In the genomic region with DNA sequence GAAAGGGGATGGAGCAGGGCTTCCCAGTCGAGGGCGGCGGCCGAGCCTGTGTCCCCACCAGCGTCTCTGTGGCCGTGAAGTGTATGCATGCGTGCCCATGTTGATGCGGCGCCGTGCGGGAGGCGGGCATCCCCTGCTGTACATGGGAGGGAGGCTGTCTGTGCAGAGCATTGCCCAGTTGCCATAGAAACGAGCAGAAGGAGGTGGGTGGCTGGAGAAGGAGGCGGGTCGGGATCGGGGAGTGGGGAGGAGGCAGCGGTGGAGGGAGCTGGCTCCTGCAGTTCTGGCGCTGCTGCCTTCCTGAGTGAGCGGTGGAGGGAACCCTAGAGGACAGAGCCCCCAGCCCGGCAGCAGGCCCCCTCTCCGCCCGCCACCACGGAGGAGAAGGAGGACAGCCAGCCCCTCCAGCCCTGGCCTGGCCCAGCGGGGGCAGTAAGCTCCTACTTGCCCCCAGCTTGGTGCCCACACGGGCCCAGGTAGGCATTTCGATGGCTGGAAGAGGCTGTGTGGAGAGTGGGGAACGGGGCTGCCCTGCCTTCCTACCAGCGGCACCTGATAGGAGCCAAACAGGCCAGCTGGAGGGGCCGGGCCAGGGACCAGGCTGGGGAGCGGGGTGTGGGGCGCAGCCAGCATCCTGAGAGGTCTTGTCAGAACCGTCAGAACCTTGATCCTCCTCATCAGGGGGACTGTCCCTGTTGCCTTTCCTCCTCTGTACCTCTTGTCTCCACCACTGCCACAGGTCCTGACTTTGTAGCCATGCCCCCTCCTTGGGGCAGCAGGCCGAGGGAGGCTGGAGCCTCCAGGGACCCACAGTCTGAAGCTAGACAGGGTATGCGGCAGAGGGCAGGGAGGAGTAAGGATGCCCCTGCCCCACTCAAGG, we compare ENCODE assay signal across 11 cellular contexts. TPM values are rescaled to one million over a fixed set of nuclear protein-coding genes. Genes with fewer than 3 reads are reported as not detected.
A peak's percentile ranks its signal among the peaks of the same experiment; 100 is the strongest.
DNase-seq lines count a peak whose midpoint lies in the region; ATAC-seq and TF ChIP-seq lines count a peak whose summit lies in the region.
"Had no signal": no experiment of that assay in that cellular context is flagged by ENCODE, and none has a peak within 500 bp of the region (broad histone marks: within the 10 kb centered on the region; RNA-seq: fewer than 3 reads in every experiment).

No MANE protein-coding gene starts in this region.

- 29% methylated on average over 34 of the region's 34 CpGs for WGBS in right cardiac atrium

- peaks cover 0 to 2% (median 0%) of the 10 kb centered on the region in 6 donors for H3K9me3 Mint-ChIP-seq in immature natural killer cell
- H3K9me3 Mint-ChIP-seq: activated CD4-positive, alpha-beta T cell treated with anti-CD3 and anti-CD28 coated beads, Interleukin-2, amount 10 ng/mL, durations not matched to agents 24 days and 14 days had no signal

- intact Hi-C loops in right cardiac atrium (cut with DNase I) (no loop called here), posterior vena cava (cut with DNase I) (no loop called here)

- no peaks in the 10 kb centered on the region for H3K4me1 Mint-ChIP-seq in immature natural killer cell
- H3K4me1 Mint-ChIP-seq: activated CD4-positive, alpha-beta T cell treated with anti-CD3 and anti-CD28 coated beads, Interleukin-2, amount 10 ng/mL, durations not matched to agents 24 days and 14 days had no signal

- no peak overlapping the region for H3K27ac Mint-ChIP-seq in immature natural killer cell
- H3K27ac Mint-ChIP-seq: activated CD4-positive, alpha-beta T cell treated with anti-CD3 and anti-CD28 coated beads, Interleukin-2, amount 10 ng/mL, durations not matched to agents 24 days and 14 days had no signal

- peak; percentile 64 for DNase-seq in amniotic epithelial cell (ENCODE audit: low read depth)
- DNase-seq in right cardiac atrium, result peak in 2 of 3 donors; percentile 54 to 73
- DNase-seq in posterior vena cava (ENCODE audit: low spot score), result peak; percentile 74
- no peak for DNase-seq in KBM-7
- DNase-seq in NCI-H510A (lab: John Stamatoyannopoulos, UW), result no peak
- DNase-seq in immature natural killer cell, result no peak
- DNase-seq: activated CD4-positive, alpha-beta T cell treated with anti-CD3 and anti-CD28 coated beads, Interleukin-2, amount 10 ng/mL, durations not matched to agents 24 days and 14 days; NCI-H2081 treated with DMSO at 0.1 percent for 48 hours had no signal

- TF ChIP-seq CTCF in HEK293 (tag by site-specific recombination; IDR thresholded peaks at IDR 0.05), result no peak

- H3K4me3 ChIP-seq in HEK293 (ENCODE audit: low read depth, low read length), result no peak overlapping the region
- H3K4me3 ChIP-seq in right cardiac atrium (ENCODE audit: low read length), result no peak overlapping the region

- peaks cover 0 to 7% (median 6%) of the 10 kb centered on the region in 3 donors for H3K36me3 Mint-ChIP-seq in immature natural killer cell

- no peaks in the 10 kb centered on the region for H3K27me3 ChIP-seq in right cardiac atrium (ENCODE audit: control insufficient read depth, insufficient read depth)

- H3K27me3 Mint-ChIP-seq in immature natural killer cell (ENCODE audit: low read depth in 3 of 3), result peaks cover 2 to 4% (median 3%) of the 10 kb centered on the region in 3 donors

- no peak overlapping the region for H3K4me3 Mint-ChIP-seq in immature natural killer cell
- H3K4me3 Mint-ChIP-seq: activated CD4-positive, alpha-beta T cell treated with anti-CD3 and anti-CD28 coated beads, Interleukin-2, amount 10 ng/mL, durations not matched to agents 24 days and 14 days had no signal

- POLR2A ChIA-PET in HEK293 (lab: Yijun Ruan, JAX), result no interaction called here

- in situ Hi-C loops in KBM-7 (cut with MboI; ENCODE audit: low pct_unique_long_range_greater_than_20kb, low sequenced_read_pairs), result no loop called here

- H3K27ac ChIP-seq in HEK293 (ENCODE audit: extremely low read depth, low read depth, low read length), result no peak overlapping the region
- no peak overlapping the region for H3K27ac ChIP-seq in right cardiac atrium (ENCODE audit: low read length)

- CTCF ChIA-PET in HEK293 (lab: Yijun Ruan, JAX), result no interaction called here

- ATAC-seq in right cardiac atrium, result peak in 1 of 2 donors; percentile 29
- ATAC-seq in HG03571 (IDR thresholded peaks at IDR 0.05; ENCODE audit: unreplicated experiment), result no peak

- H3K36me3 ChIP-seq in HEK293 (ENCODE audit: control insufficient read depth in 2 of 2, insufficient read depth in 1 of 2, low read length in 2 of 2), result no peaks in the 10 kb centered on the region

- H3K9me3 ChIP-seq in HEK293 (ENCODE audit: control insufficient read depth, insufficient read depth, low read depth, low read length) (no peaks in the 10 kb centered on the region), right cardiac atrium (ENCODE audit: control insufficient read depth, low read length) (no peaks in the 10 kb centered on the region)

- no peaks in the 10 kb centered on the region for H3K4me1 ChIP-seq in HEK293 (ENCODE audit: control insufficient read depth, insufficient read depth, low read length)
- no peaks in the 10 kb centered on the region for H3K4me1 ChIP-seq in right cardiac atrium (ENCODE audit: control insufficient read depth, insufficient read depth, low read length)

TF ChIP-seq in HEK293, 187 proteins besides CTCF, POLR2A, EP300 and RAD21:
- TF ChIP-seq, protein P1, sequence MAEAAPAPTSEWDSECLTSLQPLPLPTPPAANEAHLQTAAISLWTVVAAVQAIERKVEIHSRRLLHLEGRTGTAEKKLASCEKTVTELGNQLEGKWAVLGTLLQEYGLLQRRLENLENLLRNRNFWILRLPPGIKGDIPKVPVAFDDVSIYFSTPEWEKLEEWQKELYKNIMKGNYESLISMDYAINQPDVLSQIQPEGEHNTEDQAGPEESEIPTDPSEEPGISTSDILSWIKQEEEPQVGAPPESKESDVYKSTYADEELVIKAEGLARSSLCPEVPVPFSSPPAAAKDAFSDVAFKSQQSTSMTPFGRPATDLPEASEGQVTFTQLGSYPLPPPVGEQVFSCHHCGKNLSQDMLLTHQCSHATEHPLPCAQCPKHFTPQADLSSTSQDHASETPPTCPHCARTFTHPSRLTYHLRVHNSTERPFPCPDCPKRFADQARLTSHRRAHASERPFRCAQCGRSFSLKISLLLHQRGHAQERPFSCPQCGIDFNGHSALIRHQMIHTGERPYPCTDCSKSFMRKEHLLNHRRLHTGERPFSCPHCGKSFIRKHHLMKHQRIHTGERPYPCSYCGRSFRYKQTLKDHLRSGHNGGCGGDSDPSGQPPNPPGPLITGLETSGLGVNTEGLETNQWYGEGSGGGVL (tag by site-specific recombination; IDR thresholded peaks at IDR 0.05), result peak; percentile 43; the same call in 1 of the 2 replicates
- TF ChIP-seq, protein P2, sequence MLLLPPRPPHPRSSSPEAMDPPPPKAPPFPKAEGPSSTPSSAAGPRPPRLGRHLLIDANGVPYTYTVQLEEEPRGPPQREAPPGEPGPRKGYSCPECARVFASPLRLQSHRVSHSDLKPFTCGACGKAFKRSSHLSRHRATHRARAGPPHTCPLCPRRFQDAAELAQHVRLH (tag by site-specific recombination; IDR thresholded peaks at IDR 0.05), result no peak
- no peak for TF ChIP-seq ZNF16 (tag by site-specific recombination; IDR thresholded peaks at IDR 0.05; ENCODE audit: low read depth)
- peak; percentile 46; the same call in 1 of the 2 replicates for TF ChIP-seq ZNF341 (tag by site-specific recombination; IDR thresholded peaks at IDR 0.05; ENCODE audit: low read depth)
- no peak for TF ChIP-seq ZNF701 (tag by site-specific recombination; IDR thresholded peaks at IDR 0.05)
- TF ChIP-seq YY2 (tag by site-specific recombination; IDR thresholded peaks at IDR 0.05), result no peak
- peak; percentile 38; the same call in 1 of the 2 replicates for TF ChIP-seq EGR2 (tag by site-specific recombination; IDR thresholded peaks at IDR 0.05; ENCODE audit: low read depth)
- TF ChIP-seq ZBTB1 (tag by site-specific recombination; IDR thresholded peaks at IDR 0.05), result no peak
- no peak for TF ChIP-seq ZNF621 (tag by site-specific recombination; IDR thresholded peaks at IDR 0.05)
- TF ChIP-seq, protein P3, sequence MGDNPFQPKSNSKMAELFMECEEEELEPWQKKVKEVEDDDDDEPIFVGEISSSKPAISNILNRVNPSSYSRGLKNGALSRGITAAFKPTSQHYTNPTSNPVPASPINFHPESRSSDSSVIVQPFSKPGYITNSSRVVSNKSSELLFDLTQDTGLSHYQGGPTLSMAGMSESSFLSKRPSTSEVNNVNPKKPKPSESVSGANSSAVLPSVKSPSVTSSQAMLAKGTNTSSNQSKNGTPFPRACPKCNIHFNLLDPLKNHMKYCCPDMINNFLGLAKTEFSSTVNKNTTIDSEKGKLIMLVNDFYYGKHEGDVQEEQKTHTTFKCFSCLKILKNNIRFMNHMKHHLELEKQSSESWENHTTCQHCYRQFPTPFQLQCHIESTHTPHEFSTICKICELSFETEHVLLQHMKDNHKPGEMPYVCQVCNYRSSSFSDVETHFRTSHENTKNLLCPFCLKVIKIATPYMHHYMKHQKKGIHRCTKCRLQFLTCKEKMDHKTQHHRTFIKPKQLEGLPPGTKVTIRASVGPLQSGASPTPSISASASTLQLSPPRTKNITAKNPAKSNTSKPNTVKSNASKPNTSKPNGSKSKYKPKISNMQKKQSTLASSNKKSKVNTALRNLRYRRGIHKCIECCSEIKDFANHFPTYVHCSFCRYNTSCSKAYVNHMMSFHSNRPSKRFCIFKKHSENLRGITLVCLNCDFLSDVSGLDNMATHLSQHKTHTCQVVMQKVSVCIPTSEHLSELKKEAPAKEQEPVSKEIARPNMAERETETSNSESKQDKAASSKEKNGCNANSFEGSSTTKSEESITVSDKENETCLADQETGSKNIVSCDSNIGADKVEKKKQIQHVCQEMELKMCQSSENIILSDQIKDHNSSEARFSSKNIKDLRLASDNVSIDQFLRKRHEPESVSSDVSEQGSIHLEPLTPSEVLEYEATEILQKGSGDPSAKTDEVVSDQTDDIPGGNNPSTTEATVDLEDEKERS (tag by site-specific recombination; IDR thresholded peaks at IDR 0.05), result no peak
- TF ChIP-seq SP2 (tag by site-specific recombination; IDR thresholded peaks at IDR 0.05), result 0 out of 2 replicates have a peak, but pooled peaks have one; percentile 13
- no peak for TF ChIP-seq MEIS1 (CRISPR knock-in tag; IDR thresholded peaks at IDR 0.05; ENCODE audit: borderline replicate concordance)
- TF ChIP-seq ZNF658 (tag by site-specific recombination; IDR thresholded peaks at IDR 0.05), result no peak
- TF ChIP-seq ZFHX2 (tag by site-specific recombination; conservative IDR thresholded peaks at IDR 0.05), result peak; percentile 32; the same call in 1 of the 2 replicates

RNA-seq across cellular contexts. Expression of a gene that starts 41.3 kb away (rescaled TPM):
- total RNA-seq in right cardiac atrium (under 1 TPM in 2 of 4 donors, not detected in 2; 0.11 to 0.17 TPM), posterior vena cava (not detected)
- polyA plus RNA-seq in right cardiac atrium (0.14 TPM), immature natural killer cell (not detected)
- total RNA-seq: activated CD4-positive, alpha-beta T cell treated with anti-CD3 and anti-CD28 coated beads, Interleukin-2, amount 10 ng/mL, durations not matched to agents 24 days and 14 days; frontal cortex had no signal

RNA-seq across cellular contexts. Expression of a gene that starts 49.0 kb away (rescaled TPM):
- total RNA-seq in right cardiac atrium, result 10 to 100 TPM in 1 of 4 donors, 1 to 10 TPM in 3; 2.5 to 11.9 (median 9.8) TPM
- polyA plus RNA-seq in right cardiac atrium, result 14.0 TPM
- under 1 TPM in 1 of 2 donors, not detected in 1; 0.09 TPM for total RNA-seq in posterior vena cava
- polyA plus RNA-seq in immature natural killer cell, result 10 to 100 TPM in 1 of 3 donors, 1 to 10 TPM in 2; 2.9 to 10.3 (median 3.3) TPM
- total RNA-seq: activated CD4-positive, alpha-beta T cell treated with anti-CD3 and anti-CD28 coated beads, Interleukin-2, amount 10 ng/mL, durations not matched to agents 24 days and 14 days had no signal

Comparison
In these comparisons a context has a peak if more than half of its experiments do, and no peak if none do; other contexts are left out.
1. DNase-seq: peak in amniotic epithelial cell (single experiment), right cardiac atrium (2 of 3) and posterior vena cava (single experiment); none in KBM-7 (single experiment), NCI-H510A (single experiment) and immature natural killer cell (0 of 3).